Comparison of ENCODE assay signal across 11 cellular contexts in the genomic region with DNA sequence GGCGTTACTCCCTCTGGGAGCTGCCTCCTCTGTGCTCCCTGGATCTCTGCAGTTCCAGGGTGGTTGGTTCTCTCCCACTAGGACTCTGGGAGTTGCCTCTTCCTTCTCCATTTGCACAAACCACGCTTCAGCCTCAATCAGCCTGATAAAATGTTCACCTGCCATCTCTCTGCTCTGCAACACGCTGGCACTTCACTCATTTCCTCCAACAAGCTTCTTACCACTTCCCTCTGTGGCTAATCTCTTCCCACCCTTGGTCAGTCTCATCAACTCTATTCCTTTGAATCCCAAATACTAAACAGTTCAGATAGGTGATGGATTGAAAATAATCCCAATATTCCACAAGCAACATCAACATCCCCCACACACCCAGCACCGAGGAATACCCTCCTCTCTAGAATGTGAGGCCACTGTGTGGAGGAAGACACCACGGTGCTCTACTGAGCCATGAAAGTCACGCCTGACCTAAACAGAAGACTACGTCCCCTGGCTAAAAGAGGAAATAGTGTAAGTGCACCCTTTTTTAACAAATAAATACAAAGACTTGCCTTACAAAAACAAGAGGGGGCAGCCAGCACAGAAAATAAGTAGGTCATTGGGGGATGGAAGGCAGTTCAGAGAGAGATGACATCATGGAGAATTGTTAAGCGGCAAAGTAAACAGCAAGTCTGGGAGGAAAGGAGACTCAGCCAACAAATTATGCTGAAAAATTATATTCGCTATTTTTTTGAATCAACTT. TPM values are rescaled to one million over a fixed set of nuclear protein-coding genes. Genes with fewer than 3 reads are reported as not detected.
A peak's percentile ranks its signal among the peaks of the same experiment; 100 is the strongest.
DNase-seq lines count a peak whose midpoint lies in the region; ATAC-seq and TF ChIP-seq lines count a peak whose summit lies in the region.
"Had no signal": no experiment of that assay in that cellular context is flagged by ENCODE, and none has a peak within 500 bp of the region (broad histone marks: within the 10 kb centered on the region; RNA-seq: fewer than 3 reads in every experiment).

No MANE protein-coding gene starts in this region.

- no peak for TF ChIP-seq EP300 in esophagus muscularis mucosa (IDR thresholded peaks at IDR 0.05)

- H4K20me1 ChIP-seq in fibroblast of lung (ENCODE audit: control insufficient read depth, extremely low read depth, insufficient read depth, low read length) (no peaks in the 10 kb centered on the region), smooth muscle cell (ENCODE audit: low read depth) (no peaks in the 10 kb centered on the region)

- H3K27ac ChIP-seq in fibroblast of lung (ENCODE audit: insufficient read depth, low read length) (no peak overlapping the region), smooth muscle cell (ENCODE audit: low read depth) (peak overlapping the region; percentile 78), esophagus muscularis mucosa (replicated peaks in 1 of 4) (peak overlapping the region in 1 of 4 donors; percentile 7)

- H3K9me3 ChIP-seq in fibroblast of lung (ENCODE audit: control insufficient read depth, insufficient read depth, low read depth, low read length), result no peaks in the 10 kb centered on the region
- H3K9me3 ChIP-seq in smooth muscle cell (replicated peaks; ENCODE audit: low read depth), result no peaks in the 10 kb centered on the region
- H3K9me3 ChIP-seq in esophagus muscularis mucosa, result no peaks in the 10 kb centered on the region
- H3K9me3 ChIP-seq: stomach had no signal

- no peaks in the 10 kb centered on the region for H3F3A ChIP-seq in smooth muscle cell (ENCODE audit: low read depth)

- H3K79me2 ChIP-seq in fibroblast of lung (ENCODE audit: control insufficient read depth, insufficient read depth, low read length) (no peaks in the 10 kb centered on the region), smooth muscle cell (ENCODE audit: low read depth) (no peaks in the 10 kb centered on the region)

- TF ChIP-seq CTCF in fibroblast of lung (conservative IDR thresholded peaks at IDR 0.05 in 1 of 2, IDR thresholded peaks at IDR 0.05 in 1 of 2; ENCODE audit: low read depth in 1 of 2, low read length in 2 of 2), result no peak
- TF ChIP-seq CTCF in smooth muscle cell (IDR thresholded peaks at IDR 0.05; ENCODE audit: borderline replicate concordance, insufficient read depth, poor library complexity, severe bottlenecking), result no peak
- TF ChIP-seq CTCF in esophagus muscularis mucosa (IDR thresholded peaks at IDR 0.05), result no peak
- TF ChIP-seq CTCF in mesothelial cell of epicardium (IDR thresholded peaks at IDR 0.05; ENCODE audit: unreplicated experiment), result no peak

- H3K9ac ChIP-seq in fibroblast of lung (ENCODE audit: insufficient read depth, low read length) (no peak overlapping the region), smooth muscle cell (ENCODE audit: low read depth) (peak overlapping the region; percentile 49)

- H3K27me3 Mint-ChIP-seq in mesothelial cell of epicardium (ENCODE audit: low read depth), result peaks cover 44% of the 10 kb centered on the region

- H3K4me3 Mint-ChIP-seq in mesothelial cell of epicardium, result no peak overlapping the region

- no peaks in the 10 kb centered on the region for H3K36me3 Mint-ChIP-seq in mesothelial cell of epicardium

- 73% methylated on average over 9 of the region's 9 CpGs for WGBS in smooth muscle cell (ENCODE audit: low lambda C conversion rate)
- 49% methylated on average over 9 of the region's 9 CpGs for WGBS in esophagus muscularis mucosa

- no peak for TF ChIP-seq POLR2A in esophagus muscularis mucosa (IDR thresholded peaks at IDR 0.05; ENCODE audit: low read depth)

- H3K4me2 ChIP-seq in fibroblast of lung (ENCODE audit: extremely low read depth, insufficient read depth, low read length) (no peak overlapping the region), smooth muscle cell (peak overlapping the region; percentile 34)

- peaks cover 21% of the 10 kb centered on the region for H3K4me1 ChIP-seq in fibroblast of lung (ENCODE audit: control insufficient read depth, extremely low read depth, insufficient read depth, low read length)
- H3K4me1 ChIP-seq in smooth muscle cell (ENCODE audit: low read depth), result no peaks in the 10 kb centered on the region
- H3K4me1 ChIP-seq in esophagus muscularis mucosa, result peaks cover 0 to 16% (median 14%) of the 10 kb centered on the region in 4 donors

- peak; percentile 18 to 58 for DNase-seq in fibroblast of lung (ENCODE audit: low read depth in 2 of 2)
- DNase-seq in smooth muscle cell (lab: John Stamatoyannopoulos, UW; ENCODE audit: unreplicated experiment), result no peak
- DNase-seq in esophagus muscularis mucosa (ENCODE audit: extremely low spot score), result no peak
- DNase-seq in NCI-H2196 (lab: John Stamatoyannopoulos, UW; ENCODE audit: unreplicated experiment), result no peak
- no peak for DNase-seq in mesothelial cell of epicardium (ENCODE audit: low spot score in 2 of 2, unreplicated experiment in 2 of 2)
- DNase-seq: activated T-cell treated with anti-CD3 and anti-CD28 coated beads, Interleukin-2, amount 50 U/mL, for 48 hours; cortex of kidney; NCI-H446 treated with DMSO at 0.1 percent for 48 hours; stomach had no signal

- H3K4me1 Mint-ChIP-seq in mesothelial cell of epicardium, result no peaks in the 10 kb centered on the region

- no peak overlapping the region for H3K27ac Mint-ChIP-seq in mesothelial cell of epicardium

- H3K9me3 Mint-ChIP-seq in mesothelial cell of epicardium, result peaks cover 8% of the 10 kb centered on the region

- H3K4me3 ChIP-seq in fibroblast of lung (replicated peaks in 1 of 4; ENCODE audit: control extremely low read depth in 1 of 4, insufficient read depth in 1 of 4, low read depth in 3 of 4, low read length in 4 of 4) (no peak overlapping the region), smooth muscle cell (no peak overlapping the region), esophagus muscularis mucosa (no peak overlapping the region)
- H3K4me3 ChIP-seq: stomach had no signal

- intact Hi-C loops in esophagus muscularis mucosa (cut with DNase I), result no loop called here

- H3K27me3 ChIP-seq in fibroblast of lung (ENCODE audit: control insufficient read depth, insufficient read depth, low read length), result peaks cover 25% of the 10 kb centered on the region
- H3K27me3 ChIP-seq in smooth muscle cell (ENCODE audit: low read depth), result no peaks in the 10 kb centered on the region
- peaks cover 0 to 9% (median 0%) of the 10 kb centered on the region in 4 donors for H3K27me3 ChIP-seq in esophagus muscularis mucosa

- ATAC-seq in GM19023 (IDR thresholded peaks at IDR 0.05; ENCODE audit: unreplicated experiment) (peak; percentile 49), HG03354 (IDR thresholded peaks at IDR 0.05; ENCODE audit: poor library complexity, severe bottlenecking, unreplicated experiment) (peak; percentile 75)

- H2AFZ ChIP-seq in fibroblast of lung (ENCODE audit: low read length) (no peak overlapping the region), smooth muscle cell (ENCODE audit: low read depth) (no peak overlapping the region)

- no peaks in the 10 kb centered on the region for H3K36me3 ChIP-seq in fibroblast of lung (ENCODE audit: control insufficient read depth, insufficient read depth, low read length)
- no peaks in the 10 kb centered on the region for H3K36me3 ChIP-seq in smooth muscle cell (ENCODE audit: low read depth)
- no peaks in the 10 kb centered on the region for H3K36me3 ChIP-seq in esophagus muscularis mucosa
- H3K36me3 ChIP-seq: stomach had no signal

RNA-seq across cellular contexts. Expression of a gene that starts 1.9 kb away (rescaled TPM):
- total RNA-seq in fibroblast of lung, result not detected in 2 replicates
- polyA plus RNA-seq in fibroblast of lung, result not detected in 2 replicates
- not detected in 2 replicates for polyA plus RNA-seq in fibroblast of lung (2012)
- not detected in 2 replicates for polyA minus RNA-seq in fibroblast of lung (ENCODE audit: low replicate concordance)
- total RNA-seq in smooth muscle cell, result not detected in 2 replicates
- polyA plus RNA-seq in smooth muscle cell, result not detected in 2 replicates
- not detected for total RNA-seq in esophagus muscularis mucosa
- not detected in 3 replicates for total RNA-seq in mesothelial cell of epicardium
- total RNA-seq: stomach had no signal
- polyA plus RNA-seq: stomach had no signal

RNA-seq across cellular contexts. Expression of a gene that starts 20.4 kb away (rescaled TPM):
- total RNA-seq in fibroblast of lung (4.4 and 8.1 TPM in 2 replicates), smooth muscle cell (5.1 and 5.2 TPM in 2 replicates), esophagus muscularis mucosa (10 to 100 TPM in 3 of 4 donors, 1 to 10 TPM in 1; 10.0 to 21.4 (median 12.6) TPM), mesothelial cell of epicardium (3.5 to 4.1 TPM (median 3.7 TPM) in 3 replicates)
- polyA plus RNA-seq in fibroblast of lung (4.5 and 27.9 TPM in 2 replicates), smooth muscle cell (5.7 and 7.7 TPM in 2 replicates)
- polyA plus RNA-seq in fibroblast of lung (2012), result 4.1 and 25.2 TPM in 2 replicates
- 3.7 and 19.5 TPM in 2 replicates for polyA minus RNA-seq in fibroblast of lung (ENCODE audit: low replicate concordance)

RNA-seq across cellular contexts. Expression of a gene that starts 52.4 kb away (rescaled TPM):
- total RNA-seq in fibroblast of lung (0.26 TPM in 1 of 2 replicates, not detected in the other), smooth muscle cell (0.09 TPM in 1 of 2 replicates, not detected in the other), esophagus muscularis mucosa (10 to 100 TPM; 11.6 to 36.8 (median 25.1) TPM), mesothelial cell of epicardium (not detected in 3 replicates)
- polyA plus RNA-seq in fibroblast of lung (0.18 TPM in 1 of 2 replicates, not detected in the other), smooth muscle cell (not detected in 2 replicates)
- 0.06 TPM in 1 of 2 replicates, not detected in the other for polyA plus RNA-seq in fibroblast of lung (2012)
- not detected in 2 replicates for polyA minus RNA-seq in fibroblast of lung (ENCODE audit: low replicate concordance)

Comparison
In these comparisons a context has a peak if more than half of its experiments do, and no peak if none do; other contexts are left out.
1. DNase-seq: peak in fibroblast of lung (2 of 2); none in smooth muscle cell (single experiment), esophagus muscularis mucosa (single experiment), NCI-H2196 (single experiment) and mesothelial cell of epicardium (0 of 2).
2. RNA of a gene that starts 52.4 kb away (total RNA-seq): 11.6 to 36.8 TPM in esophagus muscularis mucosa; 0.09 TPM in smooth muscle cell, 0.26 TPM in fibroblast of lung and not detected in mesothelial cell of epicardium; every median in the first group is over 10 times any median in the second.